24 cellular contexts compared by ENCODE assay signal in genomic region chr16:25036561-25036960, GRCh38. TPM values are rescaled to one million over a fixed set of nuclear protein-coding genes. Genes with fewer than 3 reads are reported as not detected.
DNase-seq lines count a peak whose midpoint lies in the region; ATAC-seq, FAIRE-seq and TF ChIP-seq lines count a peak whose summit lies in the region.
"Had no signal": no experiment of that assay in that cellular context is flagged by ENCODE, and none has a peak within 500 bp of the region (broad histone marks: within the 10 kb centered on the region; RNA-seq: fewer than 3 reads in every experiment).

No MANE protein-coding gene starts in this region.

- H3K36me3 Mint-ChIP-seq in CD4-positive, CD25-positive, alpha-beta regulatory T cell: no peaks in the 10 kb centered on the region
- no peaks in the 10 kb centered on the region for H3K36me3 Mint-ChIP-seq in astrocyte (ENCODE audit: low read depth, unreplicated experiment)
- H3K36me3 Mint-ChIP-seq: CD14-positive monocyte, IgD-negative memory B cell had no signal

- FAIRE-seq in astrocyte (lab: Jason Lieb, UNC): no peak
- FAIRE-seq: A549, G401.6 had no signal

- no peak for DNase-seq in CD4-positive, CD25-positive, alpha-beta regulatory T cell
- DNase-seq in astrocyte (ENCODE audit: low read depth) (no peak), ACHN (no peak), D341Med (ENCODE audit: low spot score) (no peak), NCI-H748 treated with DMSO at 0.1 percent for 48 hours (lab: John Stamatoyannopoulos, UW) (no peak)
- DNase-seq: BE2C, DMS53, GM23248, H9, NCI-H1092, NCI-H1417 treated with DMSO at 0.1 percent for 48 hours, NCI-H1694 treated with DMSO at 0.1 percent for 48 hours, NCI-H2081, NCI-H2227 treated with DMSO at 0.1 percent for 48 hours, NCI-H526 treated with DMSO at 0.1 percent for 48 hours, SJCRH30, T-cell had no signal

- peak overlapping the region; percentile 13 for H2AFZ ChIP-seq in astrocyte (ENCODE audit: low read depth, low read length)
- H2AFZ ChIP-seq: GM23248 had no signal

- no peaks in the 10 kb centered on the region for H3K27me3 ChIP-seq in CD4-positive, CD25-positive, alpha-beta regulatory T cell (ENCODE audit: control insufficient read depth, insufficient read depth, low read length)
- no peaks in the 10 kb centered on the region for H3K27me3 ChIP-seq in astrocyte (ENCODE audit: insufficient read depth, low read length)
- no peaks in the 10 kb centered on the region for H3K27me3 ChIP-seq in skeletal muscle satellite cell (ENCODE audit: control insufficient read depth, insufficient read depth, low read length)
- H3K27me3 ChIP-seq: BE2C had no signal

- no peaks in the 10 kb centered on the region for H3K36me3 ChIP-seq in CD4-positive, CD25-positive, alpha-beta regulatory T cell (ENCODE audit: control insufficient read depth, insufficient read depth, low read length)
- H3K36me3 ChIP-seq in HEK293 (ENCODE audit: control insufficient read depth in 2 of 2, insufficient read depth in 1 of 2, low read length in 2 of 2): no peaks in the 10 kb centered on the region
- H3K36me3 ChIP-seq in astrocyte (ENCODE audit: insufficient read depth, low read length): no peaks in the 10 kb centered on the region
- no peaks in the 10 kb centered on the region for H3K36me3 ChIP-seq in skeletal muscle satellite cell (ENCODE audit: insufficient read depth, low read length)
- H3K36me3 ChIP-seq: BE2C, SJCRH30 had no signal

- CTCF ChIA-PET in HEK293 (lab: Yijun Ruan, JAX): no interaction called here

- POLR2A ChIA-PET in HEK293 (lab: Yijun Ruan, JAX): no interaction called here

- H3K9me3 Mint-ChIP-seq in CD4-positive, CD25-positive, alpha-beta regulatory T cell: no peaks in the 10 kb centered on the region
- H3K9me3 Mint-ChIP-seq in astrocyte (ENCODE audit: unreplicated experiment): no peaks in the 10 kb centered on the region
- H3K9me3 Mint-ChIP-seq: CD14-positive monocyte, H9, IgD-negative memory B cell, T-cell had no signal

- in situ Hi-C loops in ACHN (cut with HindIII; ENCODE audit: low pct_ligation_motif_present, low pct_unique_long_range_greater_than_20kb, low sequenced_read_pairs): no loop called here

- H3K27ac ChIP-seq in CD4-positive, CD25-positive, alpha-beta regulatory T cell (ENCODE audit: insufficient read depth, low read length, poor library complexity, severe bottlenecking): no peak overlapping the region
- H3K27ac ChIP-seq in HEK293 (ENCODE audit: extremely low read depth, low read depth, low read length) (no peak overlapping the region), astrocyte (ENCODE audit: low read depth, low read length) (peak overlapping the region; percentile 48)
- H3K27ac ChIP-seq: GM23248, SJCRH30 had no signal

- H3K79me2 ChIP-seq in astrocyte (ENCODE audit: insufficient read depth, low read length): peaks cover 11% of the 10 kb centered on the region

- no peaks in the 10 kb centered on the region for H3K9me3 ChIP-seq in CD4-positive, CD25-positive, alpha-beta regulatory T cell (ENCODE audit: control insufficient read depth in 2 of 2, low read length in 2 of 2)
- H3K9me3 ChIP-seq in HEK293 (ENCODE audit: control insufficient read depth, insufficient read depth, low read depth, low read length): no peaks in the 10 kb centered on the region
- no peaks in the 10 kb centered on the region for H3K9me3 ChIP-seq in astrocyte (ENCODE audit: insufficient read depth, low read depth, low read length)
- no peaks in the 10 kb centered on the region for H3K9me3 ChIP-seq in skeletal muscle satellite cell (replicated peaks; ENCODE audit: low read length)
- H3K9me3 ChIP-seq: A549, BE2C, SJCRH30 had no signal

- H3K4me2 ChIP-seq in astrocyte (ENCODE audit: low read length) (peak overlapping the region; percentile 70), skeletal muscle satellite cell (ENCODE audit: low read length) (peak overlapping the region; percentile 62)
- H3K4me2 ChIP-seq: A549 had no signal

- H3K4me3 Mint-ChIP-seq in CD4-positive, CD25-positive, alpha-beta regulatory T cell: no peak overlapping the region
- H3K4me3 Mint-ChIP-seq in astrocyte (ENCODE audit: unreplicated experiment): no peak overlapping the region
- H3K4me3 Mint-ChIP-seq: CD14-positive monocyte, H9, T-cell had no signal

- ATAC-seq in CD4-positive, CD25-positive, alpha-beta regulatory T cell (ENCODE audit: low read depth in 2 of 2): no peak
- ATAC-seq: A549, Right ventricle myocardium inferior, T-cell had no signal

- H3K9ac ChIP-seq in astrocyte (ENCODE audit: low read length) (peak overlapping the region; percentile 32), skeletal muscle satellite cell (ENCODE audit: low read depth, low read length) (no peak overlapping the region)
- H3K9ac ChIP-seq: GM23248 had no signal

- H3K4me3 ChIP-seq in CD4-positive, CD25-positive, alpha-beta regulatory T cell (ENCODE audit: low read depth, low read length): no peak overlapping the region
- no peak overlapping the region for H3K4me3 ChIP-seq in HEK293 (ENCODE audit: low read depth, low read length)
- H3K4me3 ChIP-seq in astrocyte (ENCODE audit: insufficient read depth, low read depth, low read length): no peak overlapping the region
- H3K4me3 ChIP-seq in skeletal muscle satellite cell (ENCODE audit: low read length): no peak overlapping the region
- H3K4me3 ChIP-seq: A549, GM23248, SJCRH30 had no signal

- no peaks in the 10 kb centered on the region for H3K27me3 Mint-ChIP-seq in CD4-positive, CD25-positive, alpha-beta regulatory T cell
- peaks cover 8% of the 10 kb centered on the region for H3K27me3 Mint-ChIP-seq in astrocyte (ENCODE audit: low read depth, unreplicated experiment)
- H3K27me3 Mint-ChIP-seq: T-cell had no signal

- H3K4me1 Mint-ChIP-seq in CD4-positive, CD25-positive, alpha-beta regulatory T cell: peaks cover 9 to 28% (median 13%) of the 10 kb centered on the region in 4 donors
- peaks cover 9% of the 10 kb centered on the region for H3K4me1 Mint-ChIP-seq in astrocyte (ENCODE audit: low read depth, unreplicated experiment)

- H3K27ac Mint-ChIP-seq in CD4-positive, CD25-positive, alpha-beta regulatory T cell: peak overlapping the region in 2 of 3 donors; percentile 1 to 20
- no peak overlapping the region for H3K27ac Mint-ChIP-seq in astrocyte (ENCODE audit: unreplicated experiment)
- H3K27ac Mint-ChIP-seq: H9, IgD-negative memory B cell, T-cell had no signal

- H4K20me1 ChIP-seq in astrocyte (ENCODE audit: insufficient read depth, low read length): no peaks in the 10 kb centered on the region

- TF ChIP-seq CTCF in HEK293 (tag by site-specific recombination; IDR thresholded peaks at IDR 0.05) (no peak), astrocyte (IDR thresholded peaks at IDR 0.05; ENCODE audit: insufficient read depth, low read depth, low read length) (no peak)

- H3K4me1 ChIP-seq in CD4-positive, CD25-positive, alpha-beta regulatory T cell (ENCODE audit: control insufficient read depth, insufficient read depth, low read length, poor library complexity, severe bottlenecking): peaks cover 14% of the 10 kb centered on the region
- H3K4me1 ChIP-seq in HEK293 (ENCODE audit: control insufficient read depth, insufficient read depth, low read length) (0 out of 2 replicates have a peak, but pooled peaks cover 3% of the 10 kb centered on the region), astrocyte (ENCODE audit: insufficient read depth, low read length) (peaks cover 31% of the 10 kb centered on the region), skeletal muscle satellite cell (ENCODE audit: control insufficient read depth, insufficient read depth, low read length) (peaks cover 42% of the 10 kb centered on the region)
- H3K4me1 ChIP-seq: SJCRH30 had no signal

TF ChIP-seq in HEK293, 187 proteins besides CTCF, POLR2A, EP300 and RAD21:
- TF ChIP-seq ATF2 (tag by site-specific recombination; IDR thresholded peaks at IDR 0.05; ENCODE audit: low read depth): peak; percentile 59
- no peak for TF ChIP-seq KLF8 (tag by site-specific recombination; IDR thresholded peaks at IDR 0.05)
- peak; percentile 18; the same call in 1 of the 2 replicates for TF ChIP-seq ZNF629 (tag by site-specific recombination; IDR thresholded peaks at IDR 0.05)
TF ChIP-seq in HEK293: peak in this region for 2.

RNA-seq across cellular contexts. Expression of gene ARHGAP17, which starts 21.4 kb away (rescaled TPM):
- 87.7 TPM for total RNA-seq in CD4-positive, CD25-positive, alpha-beta regulatory T cell
- 10 to 100 TPM; 22.0 to 36.7 (median 29.0) TPM for polyA plus RNA-seq in CD4-positive, CD25-positive, alpha-beta regulatory T cell
- 71.2 and 75.2 TPM in 2 replicates for total RNA-seq in astrocyte
- total RNA-seq in skeletal muscle satellite cell (2012; rRNA removed): 24.1 and 27.3 TPM in 2 replicates
